Comparison of ENCODE assay signal across 20 cellular contexts in genomic region chr6:112485813-112486212, GRCh38.
"Had no signal": no experiment of that assay in that cellular context is flagged by ENCODE, and none has a peak within 500 bp of the region (broad histone marks: within the 10 kb centered on the region; RNA-seq: fewer than 3 reads in every experiment).

No MANE protein-coding gene starts in this region.

- H3K27me3 ChIP-seq: neutrophil, thyroid gland had no signal

- H3K27ac ChIP-seq: epithelial cell of prostate, neutrophil, thyroid gland, VCaP had no signal

- ATAC-seq: activated CD4-positive, alpha-beta T cell treated with anti-CD3 and anti-CD28 coated beads for 36 hours; activated CD8-positive, alpha-beta memory T cell treated with anti-CD3 and anti-CD28 coated beads, Interleukin-2, amount 10 ng/mL, durations not matched to agents 7 days and 5 days; activated T-cell treated with anti-CD3 and anti-CD28 coated beads, Interleukin-2, amount 50 U/mL, for 4 hours; effector memory CD8-positive, alpha-beta T cell; left lobe of liver; naive thymus-derived CD8-positive, alpha-beta T cell; stimulated activated memory B cell treated with anti-CD40 and anti-IgM and Interleukin-4, amounts not matched to agents 10 μg/mL and 1 μg/mL and 100 μg/mL, for 72 hours; T-cell had no signal

- H3K4me1 ChIP-seq: thyroid gland had no signal

- DNase-seq: activated CD4-positive, alpha-beta memory T cell treated with anti-CD3 and anti-CD28 coated beads for 36 hours; activated CD4-positive, alpha-beta T cell treated with anti-CD3 and anti-CD28 coated beads for 36 hours; activated CD8-positive, alpha-beta memory T cell treated with anti-CD3 and anti-CD28 coated beads, Interleukin-2, amount 10 ng/mL, durations not matched to agents 7 days and 5 days; activated effector memory CD4-positive, alpha-beta T cell treated with Interleukin-2 at 50 U/mL for 16 hours; activated T-cell treated with anti-CD3 and anti-CD28 coated beads, Interleukin-2, amount 50 U/mL, for 4 hours; amygdala; cerebellar nuclear complex; effector memory CD8-positive, alpha-beta T cell; hippocampal formation; naive thymus-derived CD8-positive, alpha-beta T cell; retina; stimulated activated CD4-positive, alpha-beta T cell treated with anti-CD3 and anti-CD28 coated beads, Interleukin-2, amount 100 ng/mL, for 48 hours; T-cell; T-helper 9 cell; thyroid gland had no signal

- H3K36me3 ChIP-seq: neutrophil, thyroid gland had no signal

- H3K4me3 ChIP-seq: thyroid gland had no signal

- H3K9me3 ChIP-seq: neutrophil, thyroid gland had no signal
